15 cellular contexts compared by ENCODE assay signal in the genomic region with DNA sequence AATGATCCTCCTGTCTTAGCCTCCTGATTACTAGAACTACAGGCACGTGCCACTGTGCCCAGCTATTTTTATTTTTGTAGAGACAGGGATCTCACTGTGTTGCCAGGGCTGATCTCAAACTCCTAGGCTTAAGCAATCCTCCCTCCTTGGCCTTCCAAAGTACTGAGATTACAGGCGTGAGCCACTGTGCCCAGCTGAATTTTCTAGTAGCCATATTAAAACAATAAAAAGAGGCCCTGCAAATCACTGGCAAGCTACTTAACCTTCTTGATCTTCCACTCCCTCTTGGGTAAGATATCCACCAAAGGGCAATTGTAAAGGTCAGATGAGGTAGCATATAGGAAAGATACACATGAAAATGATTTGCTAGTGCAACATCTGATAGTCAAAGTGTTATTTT.
A peak's percentile ranks its signal among the peaks of the same experiment; 100 is the strongest.
DNase-seq lines count a peak whose midpoint lies in the region; ATAC-seq, FAIRE-seq and TF ChIP-seq lines count a peak whose summit lies in the region.
"Had no signal": no experiment of that assay in that cellular context is flagged by ENCODE, and none has a peak within 500 bp of the region (broad histone marks: within the 10 kb centered on the region; RNA-seq: fewer than 3 reads in every experiment).

No MANE protein-coding gene starts in this region.

- FAIRE-seq in GM19239 (lab: Jason Lieb, UNC) = no peak
- FAIRE-seq: H1 had no signal

- TF ChIP-seq CTCF in ascending aorta (IDR thresholded peaks at IDR 0.05) (no peak), prostate gland (IDR thresholded peaks at IDR 0.05) (no peak)

- WGBS in prostate gland = 51% methylated on average over 2 of the region's 2 CpGs

- CTCF ChIA-PET in activated CD8-positive, alpha-beta T cell treated with anti-CD3 and anti-CD28 coated beads, Interleukin-2, amount 10 ng/mL, durations not matched to agents 7 days and 5 days (lab: Charles Lee) = no interaction called here

- H3K9me3 ChIP-seq in ascending aorta (no peaks in the 10 kb centered on the region), subcutaneous abdominal adipose tissue (ENCODE audit: control insufficient read depth in 5 of 5, low read length in 5 of 5) (no peaks in the 10 kb centered on the region), prostate gland (no peaks in the 10 kb centered on the region)

- H3K4me1 Mint-ChIP-seq in activated CD8-positive, alpha-beta T cell treated with anti-CD3 and anti-CD28 coated beads, Interleukin-2, amount 10 ng/mL, durations not matched to agents 7 days and 5 days (ENCODE audit: low read depth) = no peaks in the 10 kb centered on the region
- H3K4me1 Mint-ChIP-seq: activated naive CD8-positive, alpha-beta T cell treated with anti-CD3 and anti-CD28 coated beads, Interleukin-2, amount 10 ng/mL, durations not matched to agents 7 days and 5 days; CD8-positive, alpha-beta memory T cell had no signal

- no peaks in the 10 kb centered on the region for H3K36me3 ChIP-seq in ascending aorta
- no peaks in the 10 kb centered on the region for H3K36me3 ChIP-seq in subcutaneous abdominal adipose tissue (ENCODE audit: control insufficient read depth in 5 of 5, insufficient read depth in 5 of 5, low read length in 5 of 5)
- H3K36me3 ChIP-seq in prostate gland = no peaks in the 10 kb centered on the region

- H3K27ac ChIP-seq in ascending aorta (peak overlapping the region; percentile 15 to 51), subcutaneous abdominal adipose tissue (ENCODE audit: low read depth, low read length) (peak overlapping the region; percentile 84), prostate gland (no peak overlapping the region)

- no peaks in the 10 kb centered on the region for H3K27me3 ChIP-seq in ascending aorta
- no peaks in the 10 kb centered on the region for H3K27me3 ChIP-seq in subcutaneous abdominal adipose tissue (ENCODE audit: control insufficient read depth in 5 of 5, insufficient read depth in 4 of 5, low read length in 5 of 5)
- no peaks in the 10 kb centered on the region for H3K27me3 ChIP-seq in prostate gland (replicated peaks; ENCODE audit: insufficient read depth)

- H3K4me1 ChIP-seq in ascending aorta (peaks cover 0 to 21% of the 10 kb centered on the region in 2 donors), subcutaneous abdominal adipose tissue (ENCODE audit: control insufficient read depth in 5 of 5, insufficient read depth in 5 of 5, low read length in 5 of 5) (peaks cover 0 to 21% (median 18%) of the 10 kb centered on the region in 5 donors), prostate gland (replicated peaks) (no peaks in the 10 kb centered on the region)

- DNase-seq in LHCN-M2 (ENCODE audit: low read depth) (peak; percentile 34), ascending aorta (ENCODE audit: low spot score in 2 of 2) (no peak), left kidney (ENCODE audit: low read depth, low spot score) (peak; percentile 22), GM19239 (ENCODE audit: insufficient read length, low spot score) (no peak), prostate gland (ENCODE audit: low spot score) (no peak), NCI-H1048 (lab: John Stamatoyannopoulos, UW) (no peak)
- no peak for DNase-seq in activated CD8-positive, alpha-beta T cell treated with anti-CD3 and anti-CD28 coated beads, Interleukin-2, amount 10 ng/mL, durations not matched to agents 7 days and 5 days
- DNase-seq: activated naive CD8-positive, alpha-beta T cell treated with anti-CD3 and anti-CD28 coated beads, Interleukin-2, amount 10 ng/mL, durations not matched to agents 7 days and 5 days; CD8-positive, alpha-beta memory T cell; GDM1; NCI-H2171 treated with DMSO at 0.1 percent for 48 hours; T-helper 1 cell had no signal

- no peak overlapping the region for H3K9ac ChIP-seq in subcutaneous abdominal adipose tissue (ENCODE audit: low read length in 5 of 5)

- H3K4me3 Mint-ChIP-seq in activated CD8-positive, alpha-beta T cell treated with anti-CD3 and anti-CD28 coated beads, Interleukin-2, amount 10 ng/mL, durations not matched to agents 7 days and 5 days = no peak overlapping the region
- H3K4me3 Mint-ChIP-seq: activated naive CD8-positive, alpha-beta T cell treated with anti-CD3 and anti-CD28 coated beads, Interleukin-2, amount 10 ng/mL, durations not matched to agents 7 days and 5 days; CD8-positive, alpha-beta memory T cell; stimulated activated naive CD8-positive, alpha-beta T cell treated with anti-CD3 and anti-CD28 coated beads, Interleukin-15, Interleukin-2, amounts not matched to agents 100 ng/mL and 50 ng/mL, for 24 hours had no signal

- ATAC-seq in activated CD8-positive, alpha-beta T cell treated with anti-CD3 and anti-CD28 coated beads, Interleukin-2, amount 10 ng/mL, durations not matched to agents 7 days and 5 days = no peak

- POLR2A ChIA-PET in activated CD8-positive, alpha-beta T cell treated with anti-CD3 and anti-CD28 coated beads, Interleukin-2, amount 10 ng/mL, durations not matched to agents 7 days and 5 days (lab: Charles Lee) = no interaction called here

- no peak for TF ChIP-seq POLR2A in prostate gland (IDR thresholded peaks at IDR 0.05)

- no peak overlapping the region for H3K27ac Mint-ChIP-seq in activated CD8-positive, alpha-beta T cell treated with anti-CD3 and anti-CD28 coated beads, Interleukin-2, amount 10 ng/mL, durations not matched to agents 7 days and 5 days
- H3K27ac Mint-ChIP-seq: activated naive CD8-positive, alpha-beta T cell treated with anti-CD3 and anti-CD28 coated beads, Interleukin-2, amount 10 ng/mL, durations not matched to agents 7 days and 5 days; CD8-positive, alpha-beta memory T cell; stimulated activated naive CD8-positive, alpha-beta T cell treated with anti-CD3 and anti-CD28 coated beads, Interleukin-15, Interleukin-2, amounts not matched to agents 100 ng/mL and 50 ng/mL, for 24 hours had no signal

- no peaks in the 10 kb centered on the region for H3K9me3 Mint-ChIP-seq in activated CD8-positive, alpha-beta T cell treated with anti-CD3 and anti-CD28 coated beads, Interleukin-2, amount 10 ng/mL, durations not matched to agents 7 days and 5 days (ENCODE audit: insufficient read depth)
- H3K9me3 Mint-ChIP-seq: CD8-positive, alpha-beta memory T cell; stimulated activated naive CD8-positive, alpha-beta T cell treated with anti-CD3 and anti-CD28 coated beads, Interleukin-15, Interleukin-2, amounts not matched to agents 100 ng/mL and 50 ng/mL, for 24 hours had no signal

- no peak overlapping the region for H3K4me3 ChIP-seq in ascending aorta
- H3K4me3 ChIP-seq in subcutaneous abdominal adipose tissue (ENCODE audit: low read depth in 1 of 5, low read length in 5 of 5) = no peak overlapping the region
- no peak overlapping the region for H3K4me3 ChIP-seq in prostate gland

- H3K36me3 Mint-ChIP-seq in activated CD8-positive, alpha-beta T cell treated with anti-CD3 and anti-CD28 coated beads, Interleukin-2, amount 10 ng/mL, durations not matched to agents 7 days and 5 days (ENCODE audit: low read depth) = no peaks in the 10 kb centered on the region
- H3K36me3 Mint-ChIP-seq: activated naive CD8-positive, alpha-beta T cell treated with anti-CD3 and anti-CD28 coated beads, Interleukin-2, amount 10 ng/mL, durations not matched to agents 7 days and 5 days; CD8-positive, alpha-beta memory T cell had no signal

- peaks cover 7% of the 10 kb centered on the region for H3K27me3 Mint-ChIP-seq in activated CD8-positive, alpha-beta T cell treated with anti-CD3 and anti-CD28 coated beads, Interleukin-2, amount 10 ng/mL, durations not matched to agents 7 days and 5 days (ENCODE audit: low read depth)

- intact Hi-C loops in ascending aorta (cut with DNase I) = loop anchor here (5.0 kb wide), 1 partner anchor 457 kb away; a partner anchor contains a TSS
- intact Hi-C loops in prostate gland (cut with DNase I) = no loop called here

Comparison
In these comparisons a context has a peak if more than half of its experiments do, and no peak if none do; other contexts are left out.
1. DNase-seq: peak in LHCN-M2 (single experiment) and left kidney (single experiment); none in ascending aorta (0 of 2), GM19239 (single experiment), prostate gland (single experiment), NCI-H1048 (single experiment) and activated CD8-positive, alpha-beta T cell treated with anti-CD3 and anti-CD28 coated beads, Interleukin-2, amount 10 ng/mL, durations not matched to agents 7 days and 5 days (single experiment).
2. H3K27ac ChIP-seq: peak in ascending aorta (2 of 2) and subcutaneous abdominal adipose tissue (single experiment); none in prostate gland (0 of 2).